ENCODE assay signal across 1 cellular context in the genomic region with DNA sequence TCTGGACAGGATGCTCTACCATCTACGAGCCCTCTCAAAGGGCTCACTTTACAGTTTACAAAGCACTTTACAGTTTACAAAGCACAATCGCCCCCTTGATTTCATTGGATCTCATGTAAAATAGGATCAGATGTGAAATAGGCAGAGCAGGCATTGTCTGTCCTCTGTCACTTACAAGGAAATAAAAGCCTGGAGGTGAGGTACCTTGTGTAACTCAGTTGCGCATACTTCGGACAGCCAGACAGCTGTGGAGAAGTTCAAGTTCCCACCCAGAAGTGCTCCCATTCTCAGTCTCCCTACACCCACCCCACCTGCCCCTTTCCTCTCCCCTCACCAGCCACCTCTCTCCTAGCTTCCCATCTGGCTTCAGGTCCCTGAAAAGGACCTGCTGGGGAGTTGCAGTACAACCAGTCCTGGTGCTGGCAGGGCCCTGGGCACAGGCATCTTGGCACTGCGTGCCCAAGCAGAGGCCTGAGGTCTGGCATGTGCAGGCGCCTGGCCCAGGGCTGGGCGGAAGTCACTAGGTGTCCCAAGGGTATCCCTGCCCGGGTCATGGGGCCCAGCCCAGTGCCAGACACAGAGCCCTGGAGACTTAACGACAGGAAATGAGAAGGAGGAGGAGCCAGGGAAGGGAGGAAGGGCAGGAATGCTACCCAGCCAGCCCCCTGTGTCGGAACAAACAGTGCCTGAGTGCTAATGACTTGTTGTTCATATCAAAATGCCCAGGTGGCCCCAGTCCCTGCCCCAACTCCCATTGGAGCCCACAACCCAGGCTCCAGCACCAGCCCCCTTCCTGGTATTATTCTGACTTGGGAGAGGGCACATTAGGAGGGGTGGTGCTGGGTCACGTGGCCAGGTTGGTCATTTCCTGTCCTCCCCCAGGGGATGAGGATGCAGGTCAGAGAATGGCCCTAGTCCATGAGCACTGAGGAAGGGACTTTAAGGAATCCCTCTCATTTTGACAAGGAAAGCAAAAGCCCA.
A peak's percentile ranks its signal among the peaks of the same experiment; 100 is the strongest.
TF ChIP-seq lines count a peak whose summit lies in the region.

No MANE protein-coding gene starts in this region.

TF ChIP-seq in H1, 55 proteins besides CTCF, POLR2A, EP300 and RAD21:
- TF ChIP-seq, protein P1, sequence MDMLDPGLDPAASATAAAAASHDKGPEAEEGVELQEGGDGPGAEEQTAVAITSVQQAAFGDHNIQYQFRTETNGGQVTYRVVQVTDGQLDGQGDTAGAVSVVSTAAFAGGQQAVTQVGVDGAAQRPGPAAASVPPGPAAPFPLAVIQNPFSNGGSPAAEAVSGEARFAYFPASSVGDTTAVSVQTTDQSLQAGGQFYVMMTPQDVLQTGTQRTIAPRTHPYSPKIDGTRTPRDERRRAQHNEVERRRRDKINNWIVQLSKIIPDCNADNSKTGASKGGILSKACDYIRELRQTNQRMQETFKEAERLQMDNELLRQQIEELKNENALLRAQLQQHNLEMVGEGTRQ (IDR thresholded peaks at IDR 0.05; ENCODE audit: low read length) = peak; percentile 16; the same call in 1 of the 2 replicates
- no peak for TF ChIP-seq GTF2F1 (IDR thresholded peaks at IDR 0.05; ENCODE audit: borderline replicate concordance, low read depth, low read length)
- TF ChIP-seq RBBP5 (IDR thresholded peaks at IDR 0.05; ENCODE audit: borderline replicate concordance, low read depth, low read length) = peak; percentile 80; the same call in 1 of the 2 replicates
- TF ChIP-seq TEAD4 (IDR thresholded peaks at IDR 0.05; ENCODE audit: low read depth, low read length) = peak; percentile 64
- TF ChIP-seq ASH2L (IDR thresholded peaks at IDR 0.05; ENCODE audit: low read length) = peak; percentile 75
